In the genomic region with DNA sequence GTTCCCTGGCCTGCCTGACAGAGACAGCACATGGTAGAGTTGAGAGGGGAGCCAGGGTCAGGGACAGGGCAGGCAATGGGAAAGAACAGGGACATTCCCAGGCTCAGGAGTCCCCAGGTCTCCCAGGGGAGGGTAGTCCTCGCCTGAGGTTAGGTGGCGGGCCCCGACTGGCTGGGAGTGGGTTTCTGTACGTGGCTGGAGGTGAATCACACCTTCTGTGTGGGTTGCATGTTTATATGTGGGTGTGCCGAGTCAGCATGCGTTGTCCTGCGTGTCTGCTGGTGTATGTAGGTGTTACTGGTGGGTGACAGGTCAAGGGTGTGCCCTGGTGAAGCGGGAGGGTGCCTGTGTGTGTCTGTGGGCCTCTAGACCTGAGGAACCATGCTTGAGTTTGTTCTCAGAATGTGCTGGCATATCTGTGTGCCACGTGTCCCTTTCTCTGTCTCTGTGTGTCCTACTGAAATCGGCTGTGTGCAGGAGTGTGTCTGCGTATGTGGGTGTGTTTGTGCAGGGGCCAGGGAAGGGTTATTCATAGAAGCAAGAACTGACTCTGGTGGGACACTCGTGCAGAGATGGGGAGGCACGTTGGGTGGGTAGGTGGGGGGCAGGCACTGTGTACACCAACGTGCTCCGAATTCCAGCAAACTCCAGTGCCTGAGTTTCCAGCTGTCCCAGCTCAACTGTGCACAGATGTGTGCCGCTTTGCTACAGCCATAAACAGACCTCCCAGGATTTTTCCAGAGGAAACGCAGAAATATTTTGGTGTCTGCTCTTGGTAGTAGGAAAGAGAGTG, we compare ENCODE assay signal across 10 cellular contexts. TPM values are rescaled to one million over a fixed set of nuclear protein-coding genes. Genes with fewer than 3 reads are reported as not detected.
DNase-seq lines count a peak whose midpoint lies in the region; ATAC-seq, FAIRE-seq and TF ChIP-seq lines count a peak whose summit lies in the region.
"Had no signal": no experiment of that assay in that cellular context is flagged by ENCODE, and none has a peak within 500 bp of the region (broad histone marks: within the 10 kb centered on the region; RNA-seq: fewer than 3 reads in every experiment).

No MANE protein-coding gene starts in this region.

- CTCF ChIA-PET in RWPE1 (lab: Yijun Ruan, JAX) = no interaction called here

- no peaks in the 10 kb centered on the region for H3K36me3 ChIP-seq in right atrium auricular region
- H3K36me3 ChIP-seq: tibial artery had no signal

- no peaks in the 10 kb centered on the region for H3K27me3 ChIP-seq in right atrium auricular region

- peaks cover 0 to 49% of the 10 kb centered on the region in 2 donors for H3K4me1 ChIP-seq in right atrium auricular region
- H3K4me1 ChIP-seq: tibial artery had no signal

- H3K9me3 ChIP-seq in right atrium auricular region = no peaks in the 10 kb centered on the region
- H3K9me3 ChIP-seq: tibial artery had no signal

- TF ChIP-seq CTCF in RWPE1 (conservative IDR thresholded peaks at IDR 0.05; ENCODE audit: low read depth) (no peak), right atrium auricular region (IDR thresholded peaks at IDR 0.05) (no peak), D721Med (IDR thresholded peaks at IDR 0.05; ENCODE audit: insufficient read depth, missing control alignments) (no peak)

- H3K4me3 ChIP-seq in right atrium auricular region = no peak overlapping the region
- H3K4me3 ChIP-seq: tibial artery had no signal

- no peak for FAIRE-seq in D721Med (lab: Jason Lieb, UNC)

- H3K27ac ChIP-seq in RWPE1 = no peak overlapping the region
- H3K27ac ChIP-seq in right atrium auricular region = peak overlapping the region; percentile 70 to 74
- H3K27ac ChIP-seq: tibial artery had no signal

- POLR2A ChIA-PET in RWPE1 (lab: Yijun Ruan, JAX; ENCODE audit: low non-redundant PET) = no interaction called here

- DNase-seq in activated CD4-positive, alpha-beta T cell treated with anti-CD3 and anti-CD28 coated beads, Interleukin-2, amount 50 U/mL, for 48 hours = peak; percentile 21 to 27
- no peak for DNase-seq in activated CD4-positive, alpha-beta T cell treated with anti-CD3 and anti-CD28 coated beads, Interleukin-2, amount 50 U/mL, for 1 hour
- DNase-seq in RWPE1 (ENCODE audit: low spot score) (peak; percentile 16), right atrium auricular region (ENCODE audit: low spot score) (no peak), D721Med (ENCODE audit: insufficient read length, low spot score) (no peak), NCI-H1436 (lab: John Stamatoyannopoulos, UW) (no peak), NCI-H2171 treated with DMSO at 0.1 percent for 48 hours (lab: John Stamatoyannopoulos, UW) (no peak)
- peak; percentile 20 for DNase-seq in stimulated activated naive CD8-positive, alpha-beta T cell treated with anti-CD3 and anti-CD28 coated beads, Interleukin-15, Interleukin-2, amounts not matched to agents 100 U/mL and 50 U/mL, for 24 hours

- ATAC-seq in stimulated activated naive CD8-positive, alpha-beta T cell treated with anti-CD3 and anti-CD28 coated beads, Interleukin-15, Interleukin-2, amounts not matched to agents 100 U/mL and 50 U/mL, for 24 hours = peak; percentile 41

RNA-seq across cellular contexts. Expression of a gene that starts 23.8 kb away (rescaled TPM):
- total RNA-seq in right atrium auricular region = 10 to 100 TPM; 27.9 to 43.6 TPM

RNA-seq across cellular contexts. Expression of a gene that starts 49.1 kb away (rescaled TPM):
- total RNA-seq in right atrium auricular region = 1 to 10 TPM in 1 of 2 donors, under 1 TPM in 1; 0.85 to 2.7 TPM
- total RNA-seq: B cell had no signal

RNA-seq across cellular contexts. Expression of a gene that starts 52.9 kb away (rescaled TPM):
- not detected for total RNA-seq in right atrium auricular region
- total RNA-seq: B cell had no signal

Comparison
In these comparisons a context has a peak if more than half of its experiments do, and no peak if none do; other contexts are left out.
1. DNase-seq: peak in activated CD4-positive, alpha-beta T cell treated with anti-CD3 and anti-CD28 coated beads, Interleukin-2, amount 50 U/mL, for 48 hours (2 of 2), RWPE1 (single experiment) and stimulated activated naive CD8-positive, alpha-beta T cell treated with anti-CD3 and anti-CD28 coated beads, Interleukin-15, Interleukin-2, amounts not matched to agents 100 U/mL and 50 U/mL, for 24 hours (single experiment); none in activated CD4-positive, alpha-beta T cell treated with anti-CD3 and anti-CD28 coated beads, Interleukin-2, amount 50 U/mL, for 1 hour (single experiment), right atrium auricular region (single experiment), D721Med (single experiment), NCI-H1436 (single experiment) and NCI-H2171 treated with DMSO at 0.1 percent for 48 hours (single experiment).